In genomic region chr18:46088501-46088900, GRCh38 we compare ENCODE assay signal across 8 cellular contexts. TPM values are rescaled to one million over a fixed set of nuclear protein-coding genes. Genes with fewer than 3 reads are reported as not detected.
DNase-seq lines count a peak whose midpoint lies in the region; ATAC-seq, FAIRE-seq and TF ChIP-seq lines count a peak whose summit lies in the region.
"Not testable (repeated sequence)": the region's sequence is repeated elsewhere in the genome, so short reads cannot be mapped to it uniquely, and the experiment has no call there.
"Had no signal": no experiment of that assay in that cellular context is flagged by ENCODE, and none has a peak within 500 bp of the region (broad histone marks: within the 10 kb centered on the region; RNA-seq: fewer than 3 reads in every experiment).

No MANE protein-coding gene starts in this region.

- 78% methylated on average over 5 of the region's 8 CpGs for WGBS in K562 (ENCODE audit: insufficient coverage, low coverage, missing lambda C conversion rate)
- WGBS in mesenchymal stem cell, result 35% methylated on average over 7 of the region's 8 CpGs

- not testable (repeated sequence) for H2BK12ac ChIP-seq in mesenchymal stem cell (ENCODE audit: low read length in 2 of 2)

- H3K79me1 ChIP-seq in mesenchymal stem cell (replicated peaks; ENCODE audit: low read length, poor library complexity, severe bottlenecking), result peaks cover 16% of the 10 kb centered on the region

- peaks cover 43% of the 10 kb centered on the region for H3K79me2 ChIP-seq in K562 (ENCODE audit: control insufficient read depth, insufficient read depth, low read length)

- DNase-seq in ELF-1 (ENCODE audit: low read depth, low spot score) (peak; percentile 64), NCI-H82 treated with DMSO at 0.1 percent for 48 hours (lab: John Stamatoyannopoulos, UW; ENCODE audit: unreplicated experiment) (peak; percentile 74), fibroblast of villous mesenchyme (ENCODE audit: low read depth) (peak; percentile 96), mesenchymal stem cell (peak; percentile 24)
- peak; percentile 47 for DNase-seq in activated CD8-positive, alpha-beta memory T cell treated with anti-CD3 and anti-CD28 coated beads for 24 hours
- not testable (repeated sequence) for DNase-seq in K562 (ENCODE audit: extremely low read depth in 1 of 4, low spot score in 3 of 4); progenitor cell of endocrine pancreas (ENCODE audit: low spot score, unreplicated experiment)

- H3K4me3 Mint-ChIP-seq in progenitor cell of endocrine pancreas (ENCODE audit: low read depth), result not testable (repeated sequence)

- H3K27me3 ChIP-seq in K562 (ENCODE audit: control insufficient read depth in 2 of 2, insufficient read depth in 2 of 2, low read length in 2 of 2); mesenchymal stem cell (ENCODE audit: control insufficient read depth in 1 of 2, insufficient read depth in 1 of 2, low read length in 2 of 2): not testable (repeated sequence)

- not testable (repeated sequence) for H3K4me1 Mint-ChIP-seq in progenitor cell of endocrine pancreas (ENCODE audit: low read depth)

- not testable (repeated sequence) for H2BK15ac ChIP-seq in mesenchymal stem cell (ENCODE audit: low read depth, poor library complexity, severe bottlenecking)

- H2AK5ac ChIP-seq in mesenchymal stem cell (ENCODE audit: low read length, severe bottlenecking), result not testable (repeated sequence)

- H2BK120ac ChIP-seq in mesenchymal stem cell (ENCODE audit: low read depth, low read length), result not testable (repeated sequence)

- H3K9ac ChIP-seq in K562 (ENCODE audit: insufficient read depth in 1 of 2, low read depth in 2 of 2, low read length in 2 of 2); mesenchymal stem cell (ENCODE audit: low read length): not testable (repeated sequence)

- not testable (repeated sequence) for H3K27me3 Mint-ChIP-seq in progenitor cell of endocrine pancreas

- not testable (repeated sequence) for FAIRE-seq in K562 (lab: Jason Lieb, UNC)

- not testable (repeated sequence) for H4K91ac ChIP-seq in mesenchymal stem cell (ENCODE audit: low read length)

- H3K23ac ChIP-seq in mesenchymal stem cell (ENCODE audit: low read length in 2 of 2), result peak overlapping the region in 1 of 2 experiments; percentile 59

- intact Hi-C loops in K562 (cut with micrococcal nuclease), result not testable (repeated sequence)

- TF ChIP-seq POLR2A in K562 (conservative IDR thresholded peaks at IDR 0.05), result not testable (repeated sequence)

- H3K4me2 ChIP-seq in K562 (ENCODE audit: insufficient read depth, low read length); mesenchymal stem cell (ENCODE audit: low read length, poor library complexity, severe bottlenecking): not testable (repeated sequence)

- not testable (repeated sequence) for H3K18ac ChIP-seq in mesenchymal stem cell (ENCODE audit: low read depth in 1 of 2, low read length in 2 of 2)

- peaks cover 60% of the 10 kb centered on the region for H3K36me3 Mint-ChIP-seq in progenitor cell of endocrine pancreas (ENCODE audit: insufficient read depth)

- POLR2A ChIA-PET in K562 (lab: Yijun Ruan, JAX), result not testable (repeated sequence)

- not testable (repeated sequence) for H3K4me3 ChIP-seq in K562; fibroblast of villous mesenchyme (ENCODE audit: low read depth, low read length); mesenchymal stem cell (ENCODE audit: insufficient read depth in 1 of 2, low read depth in 1 of 2, low read length in 2 of 2)

- H3K36me3 ChIP-seq in K562 (ENCODE audit: control insufficient read depth, insufficient read depth, low read length) (peaks cover 98% of the 10 kb centered on the region), mesenchymal stem cell (ENCODE audit: control insufficient read depth in 1 of 2, insufficient read depth in 2 of 2, low read depth in 1 of 2, low read length in 2 of 2) (peaks cover 61 to 95% of the 10 kb centered on the region in 2 experiments)

- TF ChIP-seq CTCF in K562 (IDR thresholded peaks at IDR 0.05 in 2 of 3, conservative IDR thresholded peaks at IDR 0.05 in 1 of 3; ENCODE audit: insufficient read depth in 2 of 3, low read depth in 1 of 3, low read length in 3 of 3); fibroblast of villous mesenchyme (IDR thresholded peaks at IDR 0.05; ENCODE audit: insufficient read depth, low read depth, low read length); progenitor cell of endocrine pancreas (IDR thresholded peaks at IDR 0.05; ENCODE audit: unreplicated experiment): not testable (repeated sequence)

- not testable (repeated sequence) for H3K14ac ChIP-seq in mesenchymal stem cell (ENCODE audit: low read length in 2 of 2)

- not testable (repeated sequence) for H3K9me3 Mint-ChIP-seq in progenitor cell of endocrine pancreas (ENCODE audit: low read depth)

- not testable (repeated sequence) for TF ChIP-seq RAD21 in K562 (CRISPR knock-in tag; conservative IDR thresholded peaks at IDR 0.05 in 1 of 2, IDR thresholded peaks at IDR 0.05 in 1 of 2)

- not testable (repeated sequence) for H4K20me1 ChIP-seq in K562 (replicated peaks; ENCODE audit: control insufficient read depth, insufficient read depth, low read length)

- in situ Hi-C loops in K562 (cut with MboI), result not testable (repeated sequence)

- H4K8ac ChIP-seq in mesenchymal stem cell (ENCODE audit: low read length), result not testable (repeated sequence)

- not testable (repeated sequence) for H3K4me1 ChIP-seq in K562 (replicated peaks in 1 of 2; ENCODE audit: control insufficient read depth in 2 of 2, insufficient read depth in 2 of 2, low read length in 2 of 2); mesenchymal stem cell (ENCODE audit: control insufficient read depth, insufficient read depth, low read depth, low read length)

- BruUV-seq in K562 (replicated peaks; lab: Mats Ljungman, UMichigan), result not testable (repeated sequence)

- H3K27ac Mint-ChIP-seq in progenitor cell of endocrine pancreas, result peak overlapping the region; percentile 39

- H3K4ac ChIP-seq in mesenchymal stem cell (ENCODE audit: low read depth in 1 of 2, low read length in 2 of 2), result not testable (repeated sequence)

- not testable (repeated sequence) for H3K27ac ChIP-seq in K562 (ENCODE audit: extremely low read depth, low read depth, low read length); mesenchymal stem cell (ENCODE audit: low read length, poor library complexity, severe bottlenecking)

- not testable (repeated sequence) for ATAC-seq in K562

- not testable (repeated sequence) for TF ChIP-seq EP300 in K562 (IDR thresholded peaks at IDR 0.05; ENCODE audit: low read length)

- H2BK5ac ChIP-seq in mesenchymal stem cell (ENCODE audit: low read depth, low read length, poor library complexity, severe bottlenecking), result not testable (repeated sequence)

- not testable (repeated sequence) for H3K9me3 ChIP-seq in K562 (replicated peaks; ENCODE audit: control insufficient read depth, insufficient read depth, low read depth, low read length); mesenchymal stem cell (ENCODE audit: control insufficient read depth, low read length)

- not testable (repeated sequence) for H3K9me1 ChIP-seq in K562 (ENCODE audit: control insufficient read depth, insufficient read depth, low read length)

- not testable (repeated sequence) for H2AFZ ChIP-seq in K562 (ENCODE audit: low read depth, low read length); mesenchymal stem cell (ENCODE audit: low read depth, low read length)

- CTCF ChIA-PET in K562 (lab: Yijun Ruan, JAX; ENCODE audit: low intra/inter-chr PET ratio), result not testable (repeated sequence)

RNA-seq across cellular contexts. Expression of gene ATP5F1A, which starts 9.6 kb away (rescaled TPM):
- total RNA-seq in K562 (2011; cell fraction: chromatin; rRNA removed; ENCODE audit: low replicate concordance), result 237 and 420 TPM in 2 replicates
- total RNA-seq in K562 (2011; cell fraction: nucleolus; rRNA removed), result 160 and 177 TPM in 2 replicates
- 216 and 234 TPM in 2 replicates for total RNA-seq in K562 (2011; cell fraction: nucleoplasm; rRNA removed)
- total RNA-seq in K562 (2014; rRNA removed) (359 and 377 TPM in 2 replicates), K562 (2014; rRNA removed; fragmentation: Illumina TruSeq; extraction: Trizol) (517 and 529 TPM in 2 replicates), K562 (2015; rRNA removed; fragmentation: Illumina TruSeq; extraction: Trizol) (480 and 490 TPM in 2 replicates), K562 (2021) (401 and 403 TPM in 2 replicates), fibroblast of villous mesenchyme (671 and 759 TPM in 2 replicates), progenitor cell of endocrine pancreas (375 and 390 TPM in 2 replicates)
- polyA plus RNA-seq in K562 (2011; rRNA removed) (456 and 553 TPM in 2 replicates), K562 (2014; fragmentation: Illumina TruSeq; extraction: Trizol) (396 and 436 TPM in 2 replicates), K562 (2014; fragmentation: Nextera tagmentation; extraction: Ambion mirVana) (100 to 1,000 TPM; 690 to 762 TPM), K562 (2014; rRNA removed) (443 and 471 TPM in 2 replicates)
- polyA plus RNA-seq in K562 (2011; cell fraction: cytosol; rRNA removed), result 493 and 750 TPM in 2 replicates
- 217 and 371 TPM in 2 replicates for polyA plus RNA-seq in K562 (2011; cell fraction: nucleus; rRNA removed)
- polyA plus RNA-seq in K562 (2012), result 313 and 360 TPM in 2 replicates
- polyA minus RNA-seq in K562 (2011; rRNA and poly(A)+ RNA removed), result 905 and 982 TPM in 2 replicates
- 286 and 314 TPM in 2 replicates for polyA minus RNA-seq in K562 (2011; cell fraction: cytosol; rRNA and poly(A)+ RNA removed)
- polyA minus RNA-seq in K562 (2011; cell fraction: nucleus; rRNA and poly(A)+ RNA removed), result 57.6 and 119 TPM in 2 replicates
- polyA plus RNA-seq in mesenchymal stem cell (2013, experiment 1 of 2), result 316 TPM
- polyA plus RNA-seq in mesenchymal stem cell (2013, experiment 2 of 2), result 324 TPM

RNA-seq across cellular contexts. Expression of gene HAUS1, which starts 15.7 kb away (rescaled TPM):
- 9.9 and 13.3 TPM in 2 replicates for total RNA-seq in K562 (2011; cell fraction: chromatin; rRNA removed; ENCODE audit: low replicate concordance)
- 5.2 and 6.1 TPM in 2 replicates for total RNA-seq in K562 (2011; cell fraction: nucleolus; rRNA removed)
- 8.0 and 14.1 TPM in 2 replicates for total RNA-seq in K562 (2011; cell fraction: nucleoplasm; rRNA removed)
- total RNA-seq in K562 (2014; rRNA removed) (42.0 and 55.6 TPM in 2 replicates), K562 (2014; rRNA removed; fragmentation: Illumina TruSeq; extraction: Trizol) (70.0 and 81.9 TPM in 2 replicates), K562 (2015; rRNA removed; fragmentation: Illumina TruSeq; extraction: Trizol) (52.4 and 59.7 TPM in 2 replicates), K562 (2021) (45.6 and 51.1 TPM in 2 replicates), fibroblast of villous mesenchyme (37.1 and 51.2 TPM in 2 replicates), progenitor cell of endocrine pancreas (57.0 and 58.3 TPM in 2 replicates)
- polyA plus RNA-seq in K562 (2011; rRNA removed) (63.4 and 76.3 TPM in 2 replicates), K562 (2014; fragmentation: Illumina TruSeq; extraction: Trizol) (77.7 and 83.2 TPM in 2 replicates), K562 (2014; fragmentation: Nextera tagmentation; extraction: Ambion mirVana) (100 to 1,000 TPM; 131 to 135 TPM), K562 (2014; rRNA removed) (59.1 and 77.2 TPM in 2 replicates)
- 37.3 and 51.8 TPM in 2 replicates for polyA plus RNA-seq in K562 (2011; cell fraction: cytosol; rRNA removed)
- polyA plus RNA-seq in K562 (2011; cell fraction: nucleus; rRNA removed), result 14.8 and 22.3 TPM in 2 replicates
- polyA plus RNA-seq in K562 (2012), result 57.5 and 62.5 TPM in 2 replicates
- polyA minus RNA-seq in K562 (2011; rRNA and poly(A)+ RNA removed), result 22.1 and 24.4 TPM in 2 replicates
- polyA minus RNA-seq in K562 (2011; cell fraction: cytosol; rRNA and poly(A)+ RNA removed), result 23.8 and 28.5 TPM in 2 replicates
- polyA minus RNA-seq in K562 (2011; cell fraction: nucleus; rRNA and poly(A)+ RNA removed), result 6.6 and 9.1 TPM in 2 replicates
- polyA plus RNA-seq in mesenchymal stem cell (2013, experiment 1 of 2), result 54.2 TPM
- 54.2 TPM for polyA plus RNA-seq in mesenchymal stem cell (2013, experiment 2 of 2)

RNA-seq across cellular contexts. Expression of gene PSTPIP2, which starts 16.4 kb away (rescaled TPM):
- 17.8 and 49.9 TPM in 2 replicates for total RNA-seq in K562 (2011; cell fraction: chromatin; rRNA removed; ENCODE audit: low replicate concordance)
- 10.8 and 12.1 TPM in 2 replicates for total RNA-seq in K562 (2011; cell fraction: nucleolus; rRNA removed)
- total RNA-seq in K562 (2011; cell fraction: nucleoplasm; rRNA removed), result 23.0 and 26.0 TPM in 2 replicates
- total RNA-seq in K562 (2014; rRNA removed) (17.0 and 21.2 TPM in 2 replicates), K562 (2014; rRNA removed; fragmentation: Illumina TruSeq; extraction: Trizol) (35.8 and 38.5 TPM in 2 replicates), K562 (2015; rRNA removed; fragmentation: Illumina TruSeq; extraction: Trizol) (26.8 and 29.3 TPM in 2 replicates), K562 (2021) (25.2 and 25.6 TPM in 2 replicates), fibroblast of villous mesenchyme (8.7 and 21.2 TPM in 2 replicates), progenitor cell of endocrine pancreas (6.1 and 7.0 TPM in 2 replicates)
- polyA plus RNA-seq in K562 (2011; rRNA removed) (25.5 and 33.6 TPM in 2 replicates), K562 (2014; fragmentation: Illumina TruSeq; extraction: Trizol) (35.6 and 45.7 TPM in 2 replicates), K562 (2014; fragmentation: Nextera tagmentation; extraction: Ambion mirVana) (10 to 100 TPM; 14.0 to 25.2 TPM), K562 (2014; rRNA removed) (27.1 and 33.4 TPM in 2 replicates)
- 14.6 and 20.0 TPM in 2 replicates for polyA plus RNA-seq in K562 (2011; cell fraction: cytosol; rRNA removed)
- 10.5 and 14.2 TPM in 2 replicates for polyA plus RNA-seq in K562 (2011; cell fraction: nucleus; rRNA removed)
- polyA plus RNA-seq in K562 (2012), result 18.5 and 21.1 TPM in 2 replicates
- 24.4 and 27.2 TPM in 2 replicates for polyA minus RNA-seq in K562 (2011; rRNA and poly(A)+ RNA removed)
- 14.7 and 15.7 TPM in 2 replicates for polyA minus RNA-seq in K562 (2011; cell fraction: cytosol; rRNA and poly(A)+ RNA removed)
- 7.4 and 11.4 TPM in 2 replicates for polyA minus RNA-seq in K562 (2011; cell fraction: nucleus; rRNA and poly(A)+ RNA removed)
- 4.3 TPM for polyA plus RNA-seq in mesenchymal stem cell (2013, experiment 1 of 2)
- 4.5 TPM for polyA plus RNA-seq in mesenchymal stem cell (2013, experiment 2 of 2)
- total RNA-seq: H4 had no signal
